Comparison of ENCODE assay signal across 9 cellular contexts in genomic region chrX:53319614-53320542, GRCh38. TPM values are rescaled to one million over a fixed set of nuclear protein-coding genes. Genes with fewer than 3 reads are reported as not detected.
DNase-seq lines count a peak whose midpoint lies in the region; ATAC-seq and TF ChIP-seq lines count a peak whose summit lies in the region.
"Had no signal": no experiment of that assay in that cellular context is flagged by ENCODE, and none has a peak within 500 bp of the region (broad histone marks: within the 10 kb centered on the region; RNA-seq: fewer than 3 reads in every experiment).

No MANE protein-coding gene starts in this region.

- no peak for ATAC-seq in stimulated activated naive CD8-positive, alpha-beta T cell treated with anti-CD3 and anti-CD28 coated beads, Interleukin-15, Interleukin-2, amounts not matched to agents 100 U/mL and 50 U/mL, for 24 hours
- no peak for ATAC-seq in aorta (ENCODE audit: low FRiP score)
- ATAC-seq in GM19324 (IDR thresholded peaks at IDR 0.05; ENCODE audit: low FRiP score, unreplicated experiment), result no peak
- no peak for ATAC-seq in GM19035 (IDR thresholded peaks at IDR 0.05; ENCODE audit: unreplicated experiment)

- no peaks in the 10 kb centered on the region for H3K9me3 Mint-ChIP-seq in stimulated activated naive CD8-positive, alpha-beta T cell treated with anti-CD3 and anti-CD28 coated beads, Interleukin-15, Interleukin-2, amounts not matched to agents 100 ng/mL and 50 ng/mL, for 24 hours

- peak overlapping the region; percentile 55 for H3K4me3 ChIP-seq in choroid plexus epithelial cell (ENCODE audit: low read depth, low read length)
- no peak overlapping the region for H3K4me3 ChIP-seq in mucosa of stomach (ENCODE audit: low read length)
- H3K4me3 ChIP-seq in aorta (ENCODE audit: low read length in 2 of 2), result peak overlapping the region; percentile 71 to 84

- H3K4me1 ChIP-seq in mucosa of stomach (ENCODE audit: control insufficient read depth, insufficient read depth, low read length), result peaks cover 16% of the 10 kb centered on the region
- H3K4me1 ChIP-seq in aorta (ENCODE audit: control insufficient read depth in 1 of 2, insufficient read depth in 2 of 2, low read length in 2 of 2), result no peaks in the 10 kb centered on the region

- intact Hi-C loops in aorta (cut with DNase I), result loop anchor here (5.0 to 10.0 kb wide), 3 partner anchors 102 to 1735 kb away; partner anchors contain the start of genes RIBC1 (in 1 of the 2) and SMC1A (in 1 of the 2)

- WGBS in aorta, 2 donors, result 2 to 6% methylated on average over 31 of the region's 32 CpGs

- peak overlapping the region; percentile 34 for H3K9ac ChIP-seq in mucosa of stomach (ENCODE audit: low read length)

- H3K4me3 Mint-ChIP-seq in stimulated activated naive CD8-positive, alpha-beta T cell treated with anti-CD3 and anti-CD28 coated beads, Interleukin-15, Interleukin-2, amounts not matched to agents 100 ng/mL and 50 ng/mL, for 24 hours, result peak overlapping the region; percentile 75

- H3K27ac ChIP-seq in aorta (ENCODE audit: low read depth in 1 of 2, low read length in 2 of 2), result no peak overlapping the region

- H3K36me3 ChIP-seq in mucosa of stomach (ENCODE audit: control insufficient read depth, insufficient read depth, low read length) (no peaks in the 10 kb centered on the region), aorta (ENCODE audit: control insufficient read depth in 1 of 2, insufficient read depth in 2 of 2, low read length in 1 of 2) (no peaks in the 10 kb centered on the region)

- H3K27ac Mint-ChIP-seq in stimulated activated naive CD8-positive, alpha-beta T cell treated with anti-CD3 and anti-CD28 coated beads, Interleukin-15, Interleukin-2, amounts not matched to agents 100 ng/mL and 50 ng/mL, for 24 hours, result no peak overlapping the region

- peaks cover 41% of the 10 kb centered on the region for H3K27me3 Mint-ChIP-seq in stimulated activated naive CD8-positive, alpha-beta T cell treated with anti-CD3 and anti-CD28 coated beads, Interleukin-15, Interleukin-2, amounts not matched to agents 100 ng/mL and 50 ng/mL, for 24 hours

- no peak for TF ChIP-seq CTCF in choroid plexus epithelial cell (conservative IDR thresholded peaks at IDR 0.05; ENCODE audit: low read depth, low read length)

- DNase-seq in stimulated activated naive CD8-positive, alpha-beta T cell treated with anti-CD3 and anti-CD28 coated beads, Interleukin-15, Interleukin-2, amounts not matched to agents 100 U/mL and 50 U/mL, for 24 hours, result no peak
- DNase-seq in choroid plexus epithelial cell (ENCODE audit: low read depth) (no peak), aorta (no peak), GDM1 (lab: John Stamatoyannopoulos, UW) (no peak)
- DNase-seq: NCI-H1930 had no signal

- no peaks in the 10 kb centered on the region for H3K9me3 ChIP-seq in mucosa of stomach (ENCODE audit: control insufficient read depth, low read length)
- no peaks in the 10 kb centered on the region for H3K9me3 ChIP-seq in aorta (ENCODE audit: control insufficient read depth, low read length)

- peaks cover 44% of the 10 kb centered on the region for H3K27me3 ChIP-seq in mucosa of stomach (ENCODE audit: control insufficient read depth, insufficient read depth, low read length)
- H3K27me3 ChIP-seq in aorta (ENCODE audit: control insufficient read depth in 1 of 2, insufficient read depth in 2 of 2, low read length in 1 of 2), result no peaks in the 10 kb centered on the region

- peaks cover 3% of the 10 kb centered on the region for H3K4me1 Mint-ChIP-seq in stimulated activated naive CD8-positive, alpha-beta T cell treated with anti-CD3 and anti-CD28 coated beads, Interleukin-15, Interleukin-2, amounts not matched to agents 100 ng/mL and 50 ng/mL, for 24 hours (ENCODE audit: low read depth)

- no peaks in the 10 kb centered on the region for H3K36me3 Mint-ChIP-seq in stimulated activated naive CD8-positive, alpha-beta T cell treated with anti-CD3 and anti-CD28 coated beads, Interleukin-15, Interleukin-2, amounts not matched to agents 100 ng/mL and 50 ng/mL, for 24 hours (ENCODE audit: low read depth)

RNA-seq across cellular contexts. Expression of gene IQSEC2, which starts 38.5 kb away (rescaled TPM):
- total RNA-seq in aorta, result 10 to 100 TPM; 17.1 to 27.4 TPM
- polyA plus RNA-seq in aorta, result 10 to 100 TPM; 15.2 to 15.4 TPM
